In genomic region chr2:99430614-99431258, GRCh38 we compare ENCODE assay signal across 1 cellular context.
TF ChIP-seq lines count a peak whose summit lies in the region.

No MANE protein-coding gene starts in this region.

TF ChIP-seq in GM12878, 131 proteins besides CTCF, POLR2A, EP300 and RAD21 (continued from another document):
- TF ChIP-seq ATF3 (IDR thresholded peaks at IDR 0.05; ENCODE audit: borderline replicate concordance, extremely low read depth, low read depth, low read length): no peak
- no peak for TF ChIP-seq USF2 (IDR thresholded peaks at IDR 0.05; ENCODE audit: borderline replicate concordance, low read depth, low read length)
- no peak for TF ChIP-seq TAF1 (IDR thresholded peaks at IDR 0.05; ENCODE audit: borderline replicate concordance, low read depth, low read length)
- TF ChIP-seq BACH1 (IDR thresholded peaks at IDR 0.05; ENCODE audit: borderline replicate concordance): no peak
- TF ChIP-seq SKIL (IDR thresholded peaks at IDR 0.05; ENCODE audit: low read depth, poor library complexity, severe bottlenecking): no peak
- no peak for TF ChIP-seq MYB (IDR thresholded peaks at IDR 0.05; ENCODE audit: borderline replicate concordance, low read depth, low read length)
- no peak for TF ChIP-seq FOXK2 (IDR thresholded peaks at IDR 0.05)
- TF ChIP-seq ZNF207 (IDR thresholded peaks at IDR 0.05; ENCODE audit: borderline replicate concordance): no peak
- TF ChIP-seq TARDBP (IDR thresholded peaks at IDR 0.05; ENCODE audit: borderline replicate concordance): no peak
TF ChIP-seq in GM12878: peak in this region for 0.
